8 cellular contexts compared by ENCODE assay signal in genomic region chr1:19484793-19485361, GRCh38. TPM values are rescaled to one million over a fixed set of nuclear protein-coding genes. Genes with fewer than 3 reads are reported as not detected.
DNase-seq lines count a peak whose midpoint lies in the region; ATAC-seq and TF ChIP-seq lines count a peak whose summit lies in the region.

No MANE protein-coding gene starts in this region.

- H3K9me3 Mint-ChIP-seq in activated T-cell treated with anti-CD3 and anti-CD28 coated beads, Interleukin-2, amount 50 U/mL, for 4 hours = no peaks in the 10 kb centered on the region
- no peaks in the 10 kb centered on the region for H3K9me3 Mint-ChIP-seq in endothelial cell (ENCODE audit: unreplicated experiment)
- H3K9me3 Mint-ChIP-seq in naive B cell = no peaks in the 10 kb centered on the region

- no peaks in the 10 kb centered on the region for H3K27me3 Mint-ChIP-seq in activated T-cell treated with anti-CD3 and anti-CD28 coated beads, Interleukin-2, amount 50 U/mL, for 4 hours (ENCODE audit: low read depth)
- peaks cover 11% of the 10 kb centered on the region for H3K27me3 Mint-ChIP-seq in endothelial cell (ENCODE audit: unreplicated experiment)
- H3K27me3 Mint-ChIP-seq in naive B cell = no peaks in the 10 kb centered on the region

- peak; percentile 1 to 4 for ATAC-seq in activated T-cell treated with anti-CD3 and anti-CD28 coated beads, Interleukin-2, amount 50 U/mL, for 4 hours
- ATAC-seq in HG02970 (IDR thresholded peaks at IDR 0.05; ENCODE audit: low FRiP score, unreplicated experiment) (peak; percentile 25), naive B cell (ENCODE audit: low read depth in 2 of 2) (peak in 1 of 2 donors; percentile 4), GM19351 (IDR thresholded peaks at IDR 0.05; ENCODE audit: unreplicated experiment) (no peak)

- peaks cover 66% of the 10 kb centered on the region for H3K4me1 Mint-ChIP-seq in activated T-cell treated with anti-CD3 and anti-CD28 coated beads, Interleukin-2, amount 50 U/mL, for 4 hours (ENCODE audit: low read depth)
- H3K4me1 Mint-ChIP-seq in endothelial cell (ENCODE audit: unreplicated experiment) (peaks cover 47% of the 10 kb centered on the region), naive B cell (peaks cover 58 to 79% (median 72%) of the 10 kb centered on the region in 3 donors)

- no peak for TF ChIP-seq CTCF in endothelial cell (IDR thresholded peaks at IDR 0.05; ENCODE audit: unreplicated experiment)

- peak overlapping the region; percentile 93 for H3K4me3 Mint-ChIP-seq in activated T-cell treated with anti-CD3 and anti-CD28 coated beads, Interleukin-2, amount 50 U/mL, for 4 hours
- peak overlapping the region; percentile 98 for H3K4me3 Mint-ChIP-seq in endothelial cell (ENCODE audit: unreplicated experiment)
- H3K4me3 Mint-ChIP-seq in naive B cell = peak overlapping the region; percentile 87 to 94 (median 93)

- H3K36me3 Mint-ChIP-seq in activated T-cell treated with anti-CD3 and anti-CD28 coated beads, Interleukin-2, amount 50 U/mL, for 4 hours (ENCODE audit: insufficient read depth) = peaks cover 7% of the 10 kb centered on the region
- H3K36me3 Mint-ChIP-seq in endothelial cell (ENCODE audit: low read depth, unreplicated experiment) = peaks cover 13% of the 10 kb centered on the region
- no peaks in the 10 kb centered on the region for H3K36me3 Mint-ChIP-seq in naive B cell

- DNase-seq in activated T-cell treated with anti-CD3 and anti-CD28 coated beads, Interleukin-2, amount 50 U/mL, for 4 hours = no peak
- DNase-seq in activated T-cell treated with anti-CD3 and anti-CD28 coated beads, Interleukin-2, amount 50 U/mL, for 1 hour = no peak
- DNase-seq in SK-N-DZ (ENCODE audit: low spot score) (peak; percentile 24), endothelial cell (ENCODE audit: low spot score) (peak; percentile 33), naive B cell (no peak), cerebellum (ENCODE audit: low spot score) (no peak)

- H3K27ac Mint-ChIP-seq in endothelial cell (ENCODE audit: unreplicated experiment) = peak overlapping the region; percentile 85
- H3K27ac Mint-ChIP-seq in naive B cell = peak overlapping the region; percentile 33 to 97 (median 80)

RNA-seq across cellular contexts. Expression of gene CAPZB, which starts 0.5 kb away (rescaled TPM):
- 100 to 1,000 TPM; 262 to 285 (median 264) TPM for total RNA-seq in activated T-cell treated with anti-CD3 and anti-CD28 coated beads, Interleukin-2, amount 50 U/mL, for 4 hours
- polyA plus RNA-seq in SK-N-DZ (2014; cell fraction: cytosol; rRNA removed) = 68.7 and 78.3 TPM in 2 replicates
- polyA plus RNA-seq in SK-N-DZ (2014; cell fraction: nucleus; rRNA removed) = 34.4 and 48.8 TPM in 2 replicates
- total RNA-seq in endothelial cell (ENCODE audit: unreplicated experiment) (414 TPM), cerebellum (45.8 TPM)
- polyA plus RNA-seq in naive B cell (ENCODE audit: low read depth in 6 of 6) = 100 to 1,000 TPM; 328 to 445 (median 382) TPM

Comparison
In these comparisons a context has a peak if more than half of its experiments do, and no peak if none do; other contexts are left out.
1. DNase-seq: peak in SK-N-DZ (single experiment) and endothelial cell (single experiment); none in activated T-cell treated with anti-CD3 and anti-CD28 coated beads, Interleukin-2, amount 50 U/mL, for 4 hours (single experiment), activated T-cell treated with anti-CD3 and anti-CD28 coated beads, Interleukin-2, amount 50 U/mL, for 1 hour (single experiment), naive B cell (single experiment) and cerebellum (single experiment).
2. Peak in every context shown above with its lines, with median percentiles within 50 percentile points of each other: H3K4me3 Mint-ChIP-seq.